In the genomic region with DNA sequence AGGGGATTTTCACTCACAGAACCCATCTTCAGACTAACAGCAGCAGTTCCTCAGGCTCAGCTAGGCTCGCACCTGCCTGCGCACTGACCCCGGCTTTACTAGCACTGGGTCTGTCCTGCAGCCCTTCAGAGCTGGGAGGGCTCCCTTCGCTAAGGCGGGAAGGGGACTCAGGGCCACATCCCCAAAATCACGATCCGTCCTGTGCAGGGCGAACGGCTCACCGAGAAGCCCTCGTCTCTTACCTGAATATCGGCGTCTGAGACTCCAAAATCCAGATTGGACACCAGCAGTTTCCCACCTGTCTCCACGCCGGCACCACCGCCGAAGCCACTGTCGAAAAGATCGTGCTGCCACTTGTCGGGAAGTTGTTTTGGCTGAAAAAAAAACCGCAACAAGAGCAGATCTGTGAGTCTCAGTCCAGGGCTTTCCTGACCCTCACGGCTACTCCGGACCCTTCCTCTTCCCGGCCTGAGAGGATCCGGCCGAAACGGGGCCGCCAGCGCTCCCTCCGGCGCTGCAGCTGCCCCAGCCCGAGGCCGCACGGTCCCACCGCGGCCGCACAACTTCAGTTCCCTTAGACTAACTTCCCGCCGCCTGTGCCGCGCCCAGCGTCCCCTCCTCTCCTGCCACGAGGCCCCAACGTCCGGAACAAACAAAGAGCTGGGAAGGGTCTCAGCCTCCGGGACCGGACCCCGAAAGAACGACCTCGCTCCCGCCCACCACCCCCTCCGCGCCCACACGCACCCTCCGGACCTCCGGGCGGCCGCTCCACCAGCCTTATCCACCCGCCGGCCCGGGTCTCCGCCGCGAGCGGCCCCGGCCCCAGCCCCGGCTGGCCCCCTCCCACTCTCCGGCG, we compare ENCODE assay signal across 1 cellular context.
TF ChIP-seq lines count a peak whose summit lies in the region.

No MANE protein-coding gene starts in this region.

TF ChIP-seq in HepG2, 621 proteins besides CTCF, POLR2A, EP300 and RAD21 (continued from another document and continues in another):
- TF ChIP-seq, protein P1, sequence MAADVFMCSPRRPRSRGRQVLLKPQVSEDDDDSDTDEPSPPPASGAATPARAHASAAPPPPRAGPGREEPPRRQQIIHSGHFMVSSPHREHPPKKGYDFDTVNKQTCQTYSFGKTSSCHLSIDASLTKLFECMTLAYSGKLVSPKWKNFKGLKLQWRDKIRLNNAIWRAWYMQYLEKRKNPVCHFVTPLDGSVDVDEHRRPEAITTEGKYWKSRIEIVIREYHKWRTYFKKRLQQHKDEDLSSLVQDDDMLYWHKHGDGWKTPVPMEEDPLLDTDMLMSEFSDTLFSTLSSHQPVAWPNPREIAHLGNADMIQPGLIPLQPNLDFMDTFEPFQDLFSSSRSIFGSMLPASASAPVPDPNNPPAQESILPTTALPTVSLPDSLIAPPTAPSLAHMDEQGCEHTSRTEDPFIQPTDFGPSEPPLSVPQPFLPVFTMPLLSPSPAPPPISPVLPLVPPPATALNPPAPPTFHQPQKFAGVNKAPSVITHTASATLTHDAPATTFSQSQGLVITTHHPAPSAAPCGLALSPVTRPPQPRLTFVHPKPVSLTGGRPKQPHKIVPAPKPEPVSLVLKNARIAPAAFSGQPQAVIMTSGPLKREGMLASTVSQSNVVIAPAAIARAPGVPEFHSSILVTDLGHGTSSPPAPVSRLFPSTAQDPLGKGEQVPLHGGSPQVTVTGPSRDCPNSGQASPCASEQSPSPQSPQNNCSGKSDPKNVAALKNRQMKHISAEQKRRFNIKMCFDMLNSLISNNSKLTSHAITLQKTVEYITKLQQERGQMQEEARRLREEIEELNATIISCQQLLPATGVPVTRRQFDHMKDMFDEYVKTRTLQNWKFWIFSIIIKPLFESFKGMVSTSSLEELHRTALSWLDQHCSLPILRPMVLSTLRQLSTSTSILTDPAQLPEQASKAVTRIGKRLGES (CRISPR knock-in tag; IDR thresholded peaks at IDR 0.05; ENCODE audit: borderline replicate concordance), result no peak
- peak; percentile 31; the same call in 1 of the 2 replicates for TF ChIP-seq ZNF773 (CRISPR knock-in tag; IDR thresholded peaks at IDR 0.05; ENCODE audit: borderline replicate concordance)
- TF ChIP-seq, protein P2, sequence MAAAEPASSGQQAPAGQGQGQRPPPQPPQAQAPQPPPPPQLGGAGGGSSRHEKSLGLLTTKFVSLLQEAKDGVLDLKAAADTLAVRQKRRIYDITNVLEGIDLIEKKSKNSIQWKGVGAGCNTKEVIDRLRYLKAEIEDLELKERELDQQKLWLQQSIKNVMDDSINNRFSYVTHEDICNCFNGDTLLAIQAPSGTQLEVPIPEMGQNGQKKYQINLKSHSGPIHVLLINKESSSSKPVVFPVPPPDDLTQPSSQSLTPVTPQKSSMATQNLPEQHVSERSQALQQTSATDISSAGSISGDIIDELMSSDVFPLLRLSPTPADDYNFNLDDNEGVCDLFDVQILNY (CRISPR knock-in tag; conservative IDR thresholded peaks at IDR 0.05), result no peak
- 0 out of 2 replicates have a peak, but pooled peaks have one; percentile 22 for TF ChIP-seq HDAC1 (CRISPR knock-in tag; IDR thresholded peaks at IDR 0.05)
- TF ChIP-seq ZNF768 (CRISPR knock-in tag; IDR thresholded peaks at IDR 0.05), result no peak
- no peak for TF ChIP-seq ZNF460 (CRISPR knock-in tag; IDR thresholded peaks at IDR 0.05; ENCODE audit: borderline replicate concordance)
- no peak for TF ChIP-seq SRSF9 (IDR thresholded peaks at IDR 0.05; ENCODE audit: borderline replicate concordance, insufficient read depth, low read depth, low read length, poor library complexity, severe bottlenecking)
- TF ChIP-seq MZF1 (CRISPR knock-in tag; IDR thresholded peaks at IDR 0.05; ENCODE audit: borderline replicate concordance), result 0 out of 2 replicates have a peak, but pooled peaks have one; percentile 94
- TF ChIP-seq ZSCAN30 (CRISPR knock-in tag; IDR thresholded peaks at IDR 0.05), result no peak
- no peak for TF ChIP-seq REPIN1 (CRISPR knock-in tag; IDR thresholded peaks at IDR 0.05; ENCODE audit: borderline replicate concordance, low read depth)
- TF ChIP-seq NR2C2 (CRISPR knock-in tag; IDR thresholded peaks at IDR 0.05; ENCODE audit: borderline replicate concordance), result no peak
- TF ChIP-seq SP1 (IDR thresholded peaks at IDR 0.05), result no peak
- TF ChIP-seq SP1 (CRISPR knock-in tag; IDR thresholded peaks at IDR 0.05), result no peak
- no peak for TF ChIP-seq SP140L (CRISPR knock-in tag; IDR thresholded peaks at IDR 0.05; ENCODE audit: borderline replicate concordance)
- TF ChIP-seq, protein P3, sequence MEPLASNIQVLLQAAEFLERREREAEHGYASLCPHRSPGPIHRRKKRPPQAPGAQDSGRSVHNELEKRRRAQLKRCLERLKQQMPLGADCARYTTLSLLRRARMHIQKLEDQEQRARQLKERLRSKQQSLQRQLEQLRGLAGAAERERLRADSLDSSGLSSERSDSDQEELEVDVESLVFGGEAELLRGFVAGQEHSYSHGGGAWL (CRISPR knock-in tag; IDR thresholded peaks at IDR 0.05), result no peak
- TF ChIP-seq PAX8 (CRISPR knock-in tag; IDR thresholded peaks at IDR 0.05; ENCODE audit: borderline replicate concordance), result no peak
- no peak for TF ChIP-seq AKAP8 (CRISPR knock-in tag; IDR thresholded peaks at IDR 0.05)
- TF ChIP-seq ZNF136 (CRISPR knock-in tag; IDR thresholded peaks at IDR 0.05; ENCODE audit: low read depth), result no peak
- TF ChIP-seq ZNF225 (CRISPR knock-in tag; IDR thresholded peaks at IDR 0.05), result peak; percentile 27; the same call in 1 of the 2 replicates
- peak; percentile 50; the same call in 1 of the 2 replicates for TF ChIP-seq ZNF547 (CRISPR knock-in tag; IDR thresholded peaks at IDR 0.05)
- TF ChIP-seq, protein P4, sequence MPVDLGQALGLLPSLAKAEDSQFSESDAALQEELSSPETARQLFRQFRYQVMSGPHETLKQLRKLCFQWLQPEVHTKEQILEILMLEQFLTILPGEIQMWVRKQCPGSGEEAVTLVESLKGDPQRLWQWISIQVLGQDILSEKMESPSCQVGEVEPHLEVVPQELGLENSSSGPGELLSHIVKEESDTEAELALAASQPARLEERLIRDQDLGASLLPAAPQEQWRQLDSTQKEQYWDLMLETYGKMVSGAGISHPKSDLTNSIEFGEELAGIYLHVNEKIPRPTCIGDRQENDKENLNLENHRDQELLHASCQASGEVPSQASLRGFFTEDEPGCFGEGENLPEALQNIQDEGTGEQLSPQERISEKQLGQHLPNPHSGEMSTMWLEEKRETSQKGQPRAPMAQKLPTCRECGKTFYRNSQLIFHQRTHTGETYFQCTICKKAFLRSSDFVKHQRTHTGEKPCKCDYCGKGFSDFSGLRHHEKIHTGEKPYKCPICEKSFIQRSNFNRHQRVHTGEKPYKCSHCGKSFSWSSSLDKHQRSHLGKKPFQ (CRISPR knock-in tag; IDR thresholded peaks at IDR 0.05; ENCODE audit: insufficient replicate concordance), result no peak
- no peak for TF ChIP-seq ZNF850 (CRISPR knock-in tag; conservative IDR thresholded peaks at IDR 0.05)
- TF ChIP-seq, protein P5, sequence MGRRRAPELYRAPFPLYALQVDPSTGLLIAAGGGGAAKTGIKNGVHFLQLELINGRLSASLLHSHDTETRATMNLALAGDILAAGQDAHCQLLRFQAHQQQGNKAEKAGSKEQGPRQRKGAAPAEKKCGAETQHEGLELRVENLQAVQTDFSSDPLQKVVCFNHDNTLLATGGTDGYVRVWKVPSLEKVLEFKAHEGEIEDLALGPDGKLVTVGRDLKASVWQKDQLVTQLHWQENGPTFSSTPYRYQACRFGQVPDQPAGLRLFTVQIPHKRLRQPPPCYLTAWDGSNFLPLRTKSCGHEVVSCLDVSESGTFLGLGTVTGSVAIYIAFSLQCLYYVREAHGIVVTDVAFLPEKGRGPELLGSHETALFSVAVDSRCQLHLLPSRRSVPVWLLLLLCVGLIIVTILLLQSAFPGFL (CRISPR knock-in tag; IDR thresholded peaks at IDR 0.05), result no peak
- TF ChIP-seq, protein P6, sequence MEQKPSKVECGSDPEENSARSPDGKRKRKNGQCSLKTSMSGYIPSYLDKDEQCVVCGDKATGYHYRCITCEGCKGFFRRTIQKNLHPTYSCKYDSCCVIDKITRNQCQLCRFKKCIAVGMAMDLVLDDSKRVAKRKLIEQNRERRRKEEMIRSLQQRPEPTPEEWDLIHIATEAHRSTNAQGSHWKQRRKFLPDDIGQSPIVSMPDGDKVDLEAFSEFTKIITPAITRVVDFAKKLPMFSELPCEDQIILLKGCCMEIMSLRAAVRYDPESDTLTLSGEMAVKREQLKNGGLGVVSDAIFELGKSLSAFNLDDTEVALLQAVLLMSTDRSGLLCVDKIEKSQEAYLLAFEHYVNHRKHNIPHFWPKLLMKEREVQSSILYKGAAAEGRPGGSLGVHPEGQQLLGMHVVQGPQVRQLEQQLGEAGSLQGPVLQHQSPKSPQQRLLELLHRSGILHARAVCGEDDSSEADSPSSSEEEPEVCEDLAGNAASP (CRISPR knock-in tag; IDR thresholded peaks at IDR 0.05; ENCODE audit: borderline replicate concordance), result 0 out of 2 replicates have a peak, but pooled peaks have one; percentile 4
- TF ChIP-seq, protein P7, sequence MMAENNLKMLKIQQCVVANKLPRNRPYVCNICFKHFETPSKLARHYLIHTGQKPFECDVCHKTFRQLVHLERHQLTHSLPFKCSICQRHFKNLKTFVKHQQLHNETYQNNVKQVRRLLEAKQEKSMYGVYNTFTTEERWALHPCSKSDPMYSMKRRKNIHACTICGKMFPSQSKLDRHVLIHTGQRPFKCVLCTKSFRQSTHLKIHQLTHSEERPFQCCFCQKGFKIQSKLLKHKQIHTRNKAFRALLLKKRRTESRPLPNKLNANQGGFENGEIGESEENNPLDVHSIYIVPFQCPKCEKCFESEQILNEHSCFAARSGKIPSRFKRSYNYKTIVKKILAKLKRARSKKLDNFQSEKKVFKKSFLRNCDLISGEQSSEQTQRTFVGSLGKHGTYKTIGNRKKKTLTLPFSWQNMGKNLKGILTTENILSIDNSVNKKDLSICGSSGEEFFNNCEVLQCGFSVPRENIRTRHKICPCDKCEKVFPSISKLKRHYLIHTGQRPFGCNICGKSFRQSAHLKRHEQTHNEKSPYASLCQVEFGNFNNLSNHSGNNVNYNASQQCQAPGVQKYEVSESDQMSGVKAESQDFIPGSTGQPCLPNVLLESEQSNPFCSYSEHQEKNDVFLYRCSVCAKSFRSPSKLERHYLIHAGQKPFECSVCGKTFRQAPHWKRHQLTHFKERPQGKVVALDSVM (CRISPR knock-in tag; IDR thresholded peaks at IDR 0.05), result no peak
- no peak for TF ChIP-seq ZNF761 (CRISPR knock-in tag; conservative IDR thresholded peaks at IDR 0.05)
- TF ChIP-seq, protein P8, sequence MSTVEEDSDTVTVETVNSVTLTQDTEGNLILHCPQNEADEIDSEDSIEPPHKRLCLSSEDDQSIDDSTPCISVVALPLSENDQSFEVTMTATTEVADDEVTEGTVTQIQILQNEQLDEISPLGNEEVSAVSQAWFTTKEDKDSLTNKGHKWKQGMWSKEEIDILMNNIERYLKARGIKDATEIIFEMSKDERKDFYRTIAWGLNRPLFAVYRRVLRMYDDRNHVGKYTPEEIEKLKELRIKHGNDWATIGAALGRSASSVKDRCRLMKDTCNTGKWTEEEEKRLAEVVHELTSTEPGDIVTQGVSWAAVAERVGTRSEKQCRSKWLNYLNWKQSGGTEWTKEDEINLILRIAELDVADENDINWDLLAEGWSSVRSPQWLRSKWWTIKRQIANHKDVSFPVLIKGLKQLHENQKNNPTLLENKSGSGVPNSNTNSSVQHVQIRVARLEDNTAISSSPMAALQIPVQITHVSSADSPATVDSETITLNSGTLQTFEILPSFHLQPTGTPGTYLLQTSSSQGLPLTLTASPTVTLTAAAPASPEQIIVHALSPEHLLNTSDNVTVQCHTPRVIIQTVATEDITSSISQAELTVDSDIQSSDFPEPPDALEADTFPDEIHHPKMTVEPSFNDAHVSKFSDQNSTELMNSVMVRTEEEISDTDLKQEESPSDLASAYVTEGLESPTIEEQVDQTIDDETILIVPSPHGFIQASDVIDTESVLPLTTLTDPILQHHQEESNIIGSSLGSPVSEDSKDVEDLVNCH (CRISPR knock-in tag; IDR thresholded peaks at IDR 0.05), result no peak
- no peak for TF ChIP-seq CBX1 (IDR thresholded peaks at IDR 0.05; ENCODE audit: low read depth)
- TF ChIP-seq ZNF563 (CRISPR knock-in tag; IDR thresholded peaks at IDR 0.05), result no peak
- TF ChIP-seq ZNF577 (CRISPR knock-in tag; IDR thresholded peaks at IDR 0.05; ENCODE audit: borderline replicate concordance, low read depth), result no peak
- TF ChIP-seq RBAK (CRISPR knock-in tag; IDR thresholded peaks at IDR 0.05), result no peak
- TF ChIP-seq, protein P9, sequence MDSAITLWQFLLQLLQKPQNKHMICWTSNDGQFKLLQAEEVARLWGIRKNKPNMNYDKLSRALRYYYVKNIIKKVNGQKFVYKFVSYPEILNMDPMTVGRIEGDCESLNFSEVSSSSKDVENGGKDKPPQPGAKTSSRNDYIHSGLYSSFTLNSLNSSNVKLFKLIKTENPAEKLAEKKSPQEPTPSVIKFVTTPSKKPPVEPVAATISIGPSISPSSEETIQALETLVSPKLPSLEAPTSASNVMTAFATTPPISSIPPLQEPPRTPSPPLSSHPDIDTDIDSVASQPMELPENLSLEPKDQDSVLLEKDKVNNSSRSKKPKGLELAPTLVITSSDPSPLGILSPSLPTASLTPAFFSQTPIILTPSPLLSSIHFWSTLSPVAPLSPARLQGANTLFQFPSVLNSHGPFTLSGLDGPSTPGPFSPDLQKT (CRISPR knock-in tag; IDR thresholded peaks at IDR 0.05; ENCODE audit: borderline replicate concordance), result no peak
- TF ChIP-seq HNRNPLL (IDR thresholded peaks at IDR 0.05; ENCODE audit: low read depth, low read length, poor library complexity, severe bottlenecking), result no peak
- no peak for TF ChIP-seq AGO1 (IDR thresholded peaks at IDR 0.05; ENCODE audit: low read depth, low read length, poor library complexity, severe bottlenecking)
- no peak for TF ChIP-seq ZFAT (CRISPR knock-in tag; conservative IDR thresholded peaks at IDR 0.05)
